Comparison of ENCODE assay signal across 1 cellular context in the genomic region with DNA sequence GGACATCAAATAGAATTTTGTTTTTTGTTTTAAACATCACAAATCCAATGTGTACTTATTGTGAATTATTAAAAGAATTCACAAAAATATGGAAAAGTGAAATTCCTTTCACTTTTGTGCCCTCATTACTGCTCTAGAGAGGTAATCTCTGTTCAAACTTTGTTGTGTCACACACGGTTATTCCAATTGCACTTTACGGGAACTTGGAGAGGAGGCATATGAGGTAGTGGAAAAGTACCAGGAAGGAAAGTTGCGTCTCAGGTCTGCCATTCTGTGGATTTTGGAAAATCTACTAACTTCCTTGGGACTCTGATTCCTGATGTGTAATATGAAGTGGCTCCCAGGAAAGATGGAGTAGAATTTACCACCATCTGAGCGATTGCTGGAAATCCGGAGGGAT.
TF ChIP-seq lines count a peak whose summit lies in the region.

No MANE protein-coding gene starts in this region.

TF ChIP-seq in IMR-90, 13 proteins besides CTCF, POLR2A, EP300 and RAD21 (continued from another document):
- no peak for TF ChIP-seq FOS (IDR thresholded peaks at IDR 0.05; ENCODE audit: low read depth, low read length)
- no peak for TF ChIP-seq CHD1 (IDR thresholded peaks at IDR 0.05; ENCODE audit: low read depth, low read length)
- TF ChIP-seq RCOR1 (IDR thresholded peaks at IDR 0.05; ENCODE audit: insufficient replicate concordance, low read length) = no peak
- no peak for TF ChIP-seq CEBPB (IDR thresholded peaks at IDR 0.05; ENCODE audit: low read depth, low read length)
- TF ChIP-seq, protein P1, sequence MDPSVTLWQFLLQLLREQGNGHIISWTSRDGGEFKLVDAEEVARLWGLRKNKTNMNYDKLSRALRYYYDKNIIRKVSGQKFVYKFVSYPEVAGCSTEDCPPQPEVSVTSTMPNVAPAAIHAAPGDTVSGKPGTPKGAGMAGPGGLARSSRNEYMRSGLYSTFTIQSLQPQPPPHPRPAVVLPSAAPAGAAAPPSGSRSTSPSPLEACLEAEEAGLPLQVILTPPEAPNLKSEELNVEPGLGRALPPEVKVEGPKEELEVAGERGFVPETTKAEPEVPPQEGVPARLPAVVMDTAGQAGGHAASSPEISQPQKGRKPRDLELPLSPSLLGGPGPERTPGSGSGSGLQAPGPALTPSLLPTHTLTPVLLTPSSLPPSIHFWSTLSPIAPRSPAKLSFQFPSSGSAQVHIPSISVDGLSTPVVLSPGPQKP (IDR thresholded peaks at IDR 0.05; ENCODE audit: borderline replicate concordance, low read depth, low read length) = no peak
